ENCODE assay signal across 21 cellular contexts in genomic region chr3:187198490-187198889, GRCh38. TPM values are rescaled to one million over a fixed set of nuclear protein-coding genes. Genes with fewer than 3 reads are reported as not detected.
A peak's percentile ranks its signal among the peaks of the same experiment; 100 is the strongest.
DNase-seq lines count a peak whose midpoint lies in the region; ATAC-seq, FAIRE-seq and TF ChIP-seq lines count a peak whose summit lies in the region.
"Had no signal": no experiment of that assay in that cellular context is flagged by ENCODE, and none has a peak within 500 bp of the region (broad histone marks: within the 10 kb centered on the region; RNA-seq: fewer than 3 reads in every experiment).

No MANE protein-coding gene starts in this region.

- peak; percentile 62 for FAIRE-seq in bronchial epithelial cell (lab: Jason Lieb, UNC)
- FAIRE-seq: A549, G401.6 had no signal

- no peak overlapping the region for H3K27ac ChIP-seq in breast epithelium
- H3K27ac ChIP-seq: A549, C4-2B had no signal

- H3K9me3 Mint-ChIP-seq in osteocyte (ENCODE audit: unreplicated experiment) = no peaks in the 10 kb centered on the region
- H3K9me3 Mint-ChIP-seq: CD4-positive, alpha-beta memory T cell; GM23338; H9 had no signal

- H3K27me3 ChIP-seq in bronchial epithelial cell (ENCODE audit: control insufficient read depth, insufficient read depth, low read length) = no peaks in the 10 kb centered on the region
- H3K27me3 ChIP-seq in breast epithelium = no peaks in the 10 kb centered on the region

- no peaks in the 10 kb centered on the region for H3K4me1 Mint-ChIP-seq in osteocyte (ENCODE audit: unreplicated experiment)
- H3K4me1 Mint-ChIP-seq: CD4-positive, alpha-beta memory T cell had no signal

- no peak overlapping the region for H3K4me3 ChIP-seq in bronchial epithelial cell (ENCODE audit: low read depth, low read length)
- H3K4me3 ChIP-seq in breast epithelium = no peak overlapping the region
- H3K4me3 ChIP-seq: A549, GM23338 had no signal

- H3K4me3 Mint-ChIP-seq in osteocyte (ENCODE audit: unreplicated experiment) = no peak overlapping the region
- H3K4me3 Mint-ChIP-seq: CD4-positive, alpha-beta memory T cell; GM23338; H9 had no signal

- H3K36me3 ChIP-seq in bronchial epithelial cell (ENCODE audit: control insufficient read depth, insufficient read depth, low read length) (no peaks in the 10 kb centered on the region), breast epithelium (no peaks in the 10 kb centered on the region)
- H3K36me3 ChIP-seq: BE2C had no signal

- no peak overlapping the region for H3K27ac Mint-ChIP-seq in osteocyte (ENCODE audit: unreplicated experiment)
- H3K27ac Mint-ChIP-seq: CD4-positive, alpha-beta memory T cell; GM23338 had no signal

- TF ChIP-seq CTCF in bronchial epithelial cell (IDR thresholded peaks at IDR 0.05; ENCODE audit: insufficient read depth, low read length, severe bottlenecking) (no peak), osteocyte (IDR thresholded peaks at IDR 0.05) (no peak), breast epithelium (IDR thresholded peaks at IDR 0.05) (no peak)

- H3K36me3 Mint-ChIP-seq in osteocyte (ENCODE audit: unreplicated experiment) = no peaks in the 10 kb centered on the region
- H3K36me3 Mint-ChIP-seq: CD4-positive, alpha-beta memory T cell had no signal

- DNase-seq in bronchial epithelial cell (ENCODE audit: low read depth) (no peak), osteocyte (ENCODE audit: extremely low spot score, unreplicated experiment) (no peak), breast epithelium (ENCODE audit: low spot score in 2 of 2) (no peak), NCI-H1436 treated with DMSO at 0.1 percent for 48 hours (lab: John Stamatoyannopoulos, UW) (no peak)
- DNase-seq: BE2C; CD4-positive, alpha-beta memory T cell; DMS153; DMS79 treated with DMSO at 0.1 percent for 48 hours; EL; H9; IMR-90; Kasumi-1; KBM-7 had no signal

- peaks cover 38% of the 10 kb centered on the region for H3K27me3 Mint-ChIP-seq in osteocyte (ENCODE audit: unreplicated experiment)

- ATAC-seq in GM19025 (IDR thresholded peaks at IDR 0.05; ENCODE audit: low read depth, unreplicated experiment) (peak; percentile 80), HG02852 (IDR thresholded peaks at IDR 0.05; ENCODE audit: unreplicated experiment) (peak; percentile 76), GM18907 (IDR thresholded peaks at IDR 0.05; ENCODE audit: unreplicated experiment) (no peak)
- ATAC-seq: A549, GM23338 had no signal

- H3K4me1 ChIP-seq in breast epithelium = no peaks in the 10 kb centered on the region
- H3K4me1 ChIP-seq: A549, BE2C had no signal

- intact Hi-C loops in breast epithelium (cut with DNase I; ENCODE audit: low total_unique reads) = no loop called here

- no peaks in the 10 kb centered on the region for H3K9me3 ChIP-seq in breast epithelium
- H3K9me3 ChIP-seq: A549, BE2C had no signal

- TF ChIP-seq POLR2A in breast epithelium (IDR thresholded peaks at IDR 0.05) = no peak

RNA-seq across cellular contexts. Expression of gene RTP1, which starts 1.2 kb away (rescaled TPM):
- total RNA-seq in bronchial epithelial cell (not detected in 2 replicates), osteocyte (not detected in 2 replicates), breast epithelium (not detected)
- total RNA-seq: CD4-positive, alpha-beta memory T cell; HT-29; IMR-90 had no signal

RNA-seq across cellular contexts. Expression of gene RPL39L, which starts 59.2 kb away (rescaled TPM):
- total RNA-seq in bronchial epithelial cell = 23.4 and 52.1 TPM in 2 replicates
- 16.6 and 19.5 TPM in 2 replicates for total RNA-seq in osteocyte
- 10 to 100 TPM in 2 of 3 donors, 1 to 10 TPM in 1; 5.4 to 15.4 (median 14.6) TPM for total RNA-seq in breast epithelium
- total RNA-seq: HT-29 had no signal
